Comparison of ENCODE assay signal across 8 cellular contexts in the genomic region with DNA sequence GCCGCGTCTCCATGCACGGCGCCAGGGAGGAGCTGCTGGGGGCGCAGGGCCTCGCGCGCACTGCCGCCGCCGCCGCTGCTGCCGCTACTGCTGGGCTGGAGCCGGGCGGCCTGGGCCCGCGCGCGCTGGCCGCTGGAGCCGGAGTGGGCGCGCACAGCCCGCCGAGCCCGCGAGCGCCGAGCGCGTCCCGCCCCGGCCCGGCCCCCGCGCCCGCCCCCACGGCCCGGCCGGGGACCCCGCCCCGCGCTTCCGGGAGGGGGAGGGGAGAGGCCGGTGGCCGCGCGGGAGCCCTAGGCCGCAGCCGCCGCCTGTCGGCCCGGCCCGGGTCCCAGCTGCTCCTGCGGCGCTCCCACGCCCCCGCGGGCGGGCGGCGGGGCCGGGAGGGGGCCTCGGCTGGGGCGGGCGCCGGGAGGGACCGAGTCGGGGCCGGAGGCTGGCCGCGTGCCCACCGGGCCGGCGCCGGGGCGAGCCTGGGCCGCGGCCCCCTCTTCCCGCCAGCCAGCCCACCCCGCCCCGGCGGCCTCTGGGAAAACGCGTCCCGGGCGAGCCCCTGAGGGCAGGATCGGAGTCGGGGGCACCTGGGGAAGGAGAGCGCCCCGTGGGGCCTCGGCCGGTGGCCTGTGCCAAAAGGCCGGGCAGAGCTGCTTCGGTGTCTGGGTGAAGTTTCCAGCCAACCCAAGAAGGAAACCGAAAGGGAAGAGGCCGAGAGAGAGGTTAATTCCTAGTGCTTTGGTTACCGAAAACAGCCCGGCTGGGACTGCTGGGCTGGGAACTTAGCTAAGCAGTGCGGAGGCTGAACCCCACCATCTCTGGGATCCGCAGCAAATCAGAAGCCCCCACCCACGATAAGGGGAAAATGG. TPM values are rescaled to one million over a fixed set of nuclear protein-coding genes. Genes with fewer than 3 reads are reported as not detected.
DNase-seq lines count a peak whose midpoint lies in the region; ATAC-seq and TF ChIP-seq lines count a peak whose summit lies in the region.

STK24 (minus strand) TSS at position 145 of the 860 bp plus-strand sequence. CDS start 321 bp downstream, outside the sequence.

- 0 to 1% methylated on average over 27 to 102 of the region's 102 CpGs for WGBS in lung, 2 donors

- no peaks in the 10 kb centered on the region for H3K36me3 ChIP-seq in lung (ENCODE audit: control insufficient read depth in 2 of 2, insufficient read depth in 2 of 2, low read length in 2 of 2)

- ATAC-seq in GM18505 (IDR thresholded peaks at IDR 0.05; ENCODE audit: unreplicated experiment) (peak; percentile 72), HG02885 (IDR thresholded peaks at IDR 0.05; ENCODE audit: poor library complexity, unreplicated experiment) (peak; percentile 67), lung (ENCODE audit: insufficient read depth, low FRiP score) (peak; percentile 89)
- peak; percentile 64 for ATAC-seq in activated CD8-positive, alpha-beta T cell treated with anti-CD3 and anti-CD28 coated beads for 36 hours

- POLR2A ChIA-PET in AG04449 (lab: Yijun Ruan, JAX) = interaction anchor here (0.6 to 1.8 kb wide), 5 partner anchors 55 to 132 kb away, joined by 3 to 9 read pairs (median 3); no protein-coding TSS in a partner anchor
- POLR2A ChIA-PET in activated CD8-positive, alpha-beta T cell treated with anti-CD3 and anti-CD28 coated beads for 36 hours (lab: Charles Lee) = interaction anchor here (1.0 to 2.0 kb wide), 6 partner anchors 15 to 95 kb away, joined by 3 to 6 read pairs (median 3); no protein-coding TSS in a partner anchor

- DNase-seq in AG04449 (ENCODE audit: low read depth, low spot score) = no peak
- peak; percentile 54 for DNase-seq in NCI-H510A (lab: John Stamatoyannopoulos, UW)
- DNase-seq in activated CD8-positive, alpha-beta T cell treated with anti-CD3 and anti-CD28 coated beads for 36 hours = peak; percentile 48
- peak; percentile 34 for DNase-seq in effector CD4-positive, alpha-beta T cell
- peak; percentile 65 for DNase-seq in lung (ENCODE audit: low spot score)
- peak; percentile 46 for DNase-seq in stimulated activated CD8-positive, alpha-beta memory T cell treated with anti-CD3 and anti-CD28 coated beads, Interleukin-15, amount 100 ng/mL, for 24 hours (ENCODE audit: low read depth)

- H3K27ac Mint-ChIP-seq in activated CD8-positive, alpha-beta T cell treated with anti-CD3 and anti-CD28 coated beads for 36 hours = peak within 1 kb of the TSS; percentile 91

- H3K4me1 ChIP-seq in lung (ENCODE audit: control insufficient read depth in 2 of 2, insufficient read depth in 2 of 2, low read length in 2 of 2) = peaks cover 3 to 11% of the 10 kb centered on the region in 2 donors

- intact Hi-C loops in activated CD8-positive, alpha-beta T cell treated with anti-CD3 and anti-CD28 coated beads for 36 hours (cut with micrococcal nuclease) = no loop called here

- peak within 1 kb of the TSS; percentile 98 to 100 for H3K27ac ChIP-seq in lung (ENCODE audit: low read depth in 1 of 2, low read length in 1 of 2)

- H3K4me1 Mint-ChIP-seq in activated CD8-positive, alpha-beta T cell treated with anti-CD3 and anti-CD28 coated beads for 36 hours (ENCODE audit: low read depth) = peaks cover 38% of the 10 kb centered on the region

- H3K9me3 Mint-ChIP-seq in activated CD8-positive, alpha-beta T cell treated with anti-CD3 and anti-CD28 coated beads for 36 hours = no peaks in the 10 kb centered on the region

- H3K4me3 ChIP-seq in AG04449 (ENCODE audit: low read depth, low read length) (peak within 1 kb of the TSS; percentile 71), lung (peak within 1 kb of the TSS; percentile 94)

- H3K4me3 Mint-ChIP-seq in activated CD8-positive, alpha-beta T cell treated with anti-CD3 and anti-CD28 coated beads for 36 hours = peak within 1 kb of the TSS; percentile 92

- no peaks in the 10 kb centered on the region for H3K9me3 ChIP-seq in lung (ENCODE audit: control insufficient read depth in 2 of 2, insufficient read depth in 1 of 2, low read length in 1 of 2)

- TF ChIP-seq CTCF in AG04449 (IDR thresholded peaks at IDR 0.05; ENCODE audit: insufficient read depth, low read length, missing control alignments) = no peak
- no peak for TF ChIP-seq CTCF in activated CD8-positive, alpha-beta T cell treated with anti-CD3 and anti-CD28 coated beads for 36 hours (IDR thresholded peaks at IDR 0.05)
- TF ChIP-seq CTCF in lung (IDR thresholded peaks at IDR 0.05; ENCODE audit: control extremely low read depth, extremely low read depth) = no peak

- TF ChIP-seq POLR2A in GM18505 (IDR thresholded peaks at IDR 0.05; ENCODE audit: borderline replicate concordance, extremely low read depth, insufficient read depth, insufficient read length) = peak; percentile 81

- H3K27me3 Mint-ChIP-seq in activated CD8-positive, alpha-beta T cell treated with anti-CD3 and anti-CD28 coated beads for 36 hours = no peaks in the 10 kb centered on the region

- H3K36me3 Mint-ChIP-seq in activated CD8-positive, alpha-beta T cell treated with anti-CD3 and anti-CD28 coated beads for 36 hours (ENCODE audit: low read depth) = peaks cover 24% of the 10 kb centered on the region

- CTCF ChIA-PET in AG04449 (lab: Yijun Ruan, JAX) = interaction anchor here (1.0 to 1.2 kb wide), 2 partner anchors 9 to 76 kb away, joined by 3 to 5 read pairs; no protein-coding TSS in a partner anchor
- CTCF ChIA-PET in activated CD8-positive, alpha-beta T cell treated with anti-CD3 and anti-CD28 coated beads for 36 hours (lab: Charles Lee) = interaction anchor here (1.3 to 1.8 kb wide), 4 partner anchors 51 to 111 kb away, joined by 3 to 9 read pairs (median 4); no protein-coding TSS in a partner anchor

- no peaks in the 10 kb centered on the region for H3K27me3 ChIP-seq in lung (ENCODE audit: control insufficient read depth, insufficient read depth)

RNA-seq across cellular contexts. Expression of gene STK24, which starts in this region (rescaled TPM):
- total RNA-seq in activated CD8-positive, alpha-beta T cell treated with anti-CD3 and anti-CD28 coated beads for 36 hours = 100 to 1,000 TPM; 118 TPM
- total RNA-seq in lung = 100 to 1,000 TPM in 1 of 2 donors, 10 to 100 TPM in 1; 75.8 to 102 TPM
- polyA plus RNA-seq in lung = 10 to 100 TPM; 38.0 to 53.2 TPM
